Comparison of ENCODE assay signal across 9 cellular contexts in the genomic region with DNA sequence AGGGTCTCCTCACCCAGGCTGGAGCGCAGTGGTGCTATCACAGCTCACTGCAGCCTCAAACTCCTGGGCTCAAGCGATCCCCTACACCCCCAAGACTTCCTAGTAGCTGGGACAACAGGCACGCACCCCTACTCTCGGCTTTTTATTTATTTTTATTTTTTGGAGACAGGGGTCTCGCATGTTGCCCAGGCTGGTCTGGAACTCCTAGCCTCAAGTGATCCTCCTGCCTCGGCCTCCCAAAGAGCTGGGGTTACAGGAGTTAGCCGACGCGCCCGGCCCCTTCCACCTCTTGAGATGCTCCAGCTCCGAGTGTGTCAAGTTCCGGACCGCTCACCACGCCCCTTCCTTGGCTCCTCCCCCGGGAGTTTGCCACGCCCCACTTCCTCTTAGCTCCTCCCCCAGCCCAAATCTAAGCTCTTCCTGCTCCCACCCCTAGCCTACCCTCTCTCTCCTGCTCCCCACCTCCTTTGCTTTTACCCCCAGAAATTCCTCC. TPM values are rescaled to one million over a fixed set of nuclear protein-coding genes. Genes with fewer than 3 reads are reported as not detected.
DNase-seq lines count a peak whose midpoint lies in the region; ATAC-seq, FAIRE-seq and TF ChIP-seq lines count a peak whose summit lies in the region.
"Had no signal": no experiment of that assay in that cellular context is flagged by ENCODE, and none has a peak within 500 bp of the region (broad histone marks: within the 10 kb centered on the region; RNA-seq: fewer than 3 reads in every experiment).

No MANE protein-coding gene starts in this region.

- in situ Hi-C loops in GM23248 (cut with MboI) (no loop called here), HepG2 (cut with HindIII; ENCODE audit: extremely low pct_ligation_motif_present, low pct_unique_long_range_greater_than_20kb) (no loop called here)

- H3K79me2 ChIP-seq in GM23248 (ENCODE audit: insufficient read depth) = no peaks in the 10 kb centered on the region
- H3K79me2 ChIP-seq in HepG2 (ENCODE audit: insufficient read depth, low read length) = no peaks in the 10 kb centered on the region

- H3K9me2 ChIP-seq in GM23248 (ENCODE audit: insufficient read depth) = no peaks in the 10 kb centered on the region

- no TSS peak for BruUV-seq in HepG2 (replicated peaks; lab: Mats Ljungman, UMichigan)

- no peaks in the 10 kb centered on the region for H4K20me1 ChIP-seq in GM23248 (ENCODE audit: insufficient read depth)
- H4K20me1 ChIP-seq in HepG2 (ENCODE audit: insufficient read depth, low read length) = no peaks in the 10 kb centered on the region

- H3K36me3 ChIP-seq in GM23248 (ENCODE audit: low read depth) = no peaks in the 10 kb centered on the region
- H3K36me3 ChIP-seq in HepG2 (replicated peaks in 1 of 2; ENCODE audit: control insufficient read depth in 1 of 2, insufficient read depth in 2 of 2, low read length in 2 of 2) = no peaks in the 10 kb centered on the region
- H3K36me3 ChIP-seq in gastroesophageal sphincter = no peaks in the 10 kb centered on the region
- H3K36me3 ChIP-seq: upper lobe of left lung had no signal

- H3K27ac ChIP-seq in GM23248 (no peak overlapping the region), HepG2 (ENCODE audit: extremely low read length, insufficient read depth, low read length) (no peak overlapping the region), gastroesophageal sphincter (no peak overlapping the region)
- H3K27ac ChIP-seq: upper lobe of left lung had no signal

- POLR2A ChIA-PET in AG04449 (lab: Yijun Ruan, JAX) (interaction anchor here (1.0 kb wide), 1 partner anchor 46 kb away, joined by 3 read pairs; no protein-coding TSS in a partner anchor), HepG2 (lab: Yijun Ruan, JAX) (interaction anchor here (0.6 to 1.0 kb wide), 4 partner anchors 8 to 43 kb away, joined by 3 read pairs; partner anchors contain the start of genes PLOD3 and VGF)

- CTCF ChIA-PET in AG04449 (lab: Yijun Ruan, JAX) = interaction anchor here (0.9 to 6.9 kb wide), 9 partner anchors 8 to 115 kb away, joined by 3 to 76 read pairs (median 4); partner anchors contain the start of genes FIS1, VGF and ZNHIT1
- CTCF ChIA-PET in HepG2 (lab: Yijun Ruan, JAX; ENCODE audit: low intra/inter-chr PET ratio, low total read pairs) = no interaction called here

- ATAC-seq in HepG2 (no peak), gastroesophageal sphincter (no peak)

- H3K4me2 ChIP-seq in GM23248 (ENCODE audit: unreplicated experiment) = peak overlapping the region; percentile 57
- H3K4me2 ChIP-seq in HepG2 (ENCODE audit: low read depth, low read length) = peak overlapping the region; percentile 62; the same call in 1 of the 2 replicates

- H3K27me3 ChIP-seq in GM23248 (replicated peaks; ENCODE audit: insufficient read depth) = peaks cover 81% of the 10 kb centered on the region
- peaks cover 18 to 79% of the 10 kb centered on the region in 2 experiments for H3K27me3 ChIP-seq in HepG2 (ENCODE audit: control insufficient read depth in 1 of 2, insufficient read depth in 2 of 2, low read length in 2 of 2)
- peaks cover 100% of the 10 kb centered on the region for H3K27me3 ChIP-seq in gastroesophageal sphincter

- peak overlapping the region; percentile 35; the same call in 1 of the 2 replicates for H2AFZ ChIP-seq in GM23248
- H2AFZ ChIP-seq in HepG2 (ENCODE audit: low read length) = no peak overlapping the region

- TF ChIP-seq EP300 in HepG2 (IDR thresholded peaks at IDR 0.05; ENCODE audit: low read depth in 2 of 2, low read length in 2 of 2) (no peak), HepG2 (CRISPR knock-in tag; IDR thresholded peaks at IDR 0.05; ENCODE audit: borderline replicate concordance) (no peak), gastroesophageal sphincter (IDR thresholded peaks at IDR 0.05) (no peak)

- H3K4me3 ChIP-seq in AG04449 (ENCODE audit: low read depth, low read length) = peak overlapping the region; percentile 42
- peak overlapping the region; percentile 53 for H3K4me3 ChIP-seq in GM23248
- H3K4me3 ChIP-seq in HepG2 (replicated peaks in 1 of 3; ENCODE audit: insufficient read depth in 1 of 3, low read depth in 2 of 3, low read length in 3 of 3) = peak overlapping the region in 1 of 3 experiments; percentile 64; a peak in 2 of 6 replicates
- peak overlapping the region in 1 of 2 donors; percentile 11 for H3K4me3 ChIP-seq in gastroesophageal sphincter

- intact Hi-C loops in HepG2 (cut with micrococcal nuclease; ENCODE audit: unreplicated experiment) = no loop called here

- H3K4me1 ChIP-seq in GM23248 (ENCODE audit: insufficient read depth) (no peaks in the 10 kb centered on the region), HepG2 (ENCODE audit: insufficient read depth, low read length) (peaks cover 48% of the 10 kb centered on the region), gastroesophageal sphincter (peaks cover 0 to 41% (median 23%) of the 10 kb centered on the region in 3 donors)

- FAIRE-seq in RCC 7860 (lab: Jason Lieb, UNC) (no peak), HepG2 (lab: Jason Lieb, UNC) (no peak)

- H3F3A ChIP-seq in GM23248 (ENCODE audit: insufficient read depth) = no peaks in the 10 kb centered on the region

- H3K9me3 ChIP-seq in GM23248 (ENCODE audit: low read depth) (no peaks in the 10 kb centered on the region), HepG2 (ENCODE audit: low read length) (no peaks in the 10 kb centered on the region), gastroesophageal sphincter (no peaks in the 10 kb centered on the region)
- H3K9me3 ChIP-seq: upper lobe of left lung had no signal

- TF ChIP-seq POLR2A in HepG2 (IDR thresholded peaks at IDR 0.05; ENCODE audit: insufficient read depth in 1 of 2, low read depth in 2 of 2, low read length in 2 of 2) (no peak), gastroesophageal sphincter (IDR thresholded peaks at IDR 0.05) (no peak)

- TF ChIP-seq CTCF in AG04449 (IDR thresholded peaks at IDR 0.05; ENCODE audit: insufficient read depth, low read length, missing control alignments) (no peak), HepG2 (CRISPR knock-in tag; IDR thresholded peaks at IDR 0.05) (no peak), gastroesophageal sphincter (IDR thresholded peaks at IDR 0.05) (no peak)

- no peak overlapping the region for H3K9ac ChIP-seq in GM23248
- no peak overlapping the region for H3K9ac ChIP-seq in HepG2 (ENCODE audit: insufficient read depth, low read depth, low read length)

- DNase-seq in AG04449 (ENCODE audit: low read depth, low spot score) (no peak), GM23248 (peak; percentile 78), RCC 7860 (ENCODE audit: low spot score) (peak; percentile 19), HepG2 (ENCODE audit: low spot score) (no peak), inferior parietal cortex (ENCODE audit: extremely low spot score) (no peak), NCI-H187 treated with DMSO at 0.1 percent for 48 hours (lab: John Stamatoyannopoulos, UW) (no peak)
- peak; percentile 60 for DNase-seq in activated naive CD4-positive, alpha-beta T cell treated with Interleukin-2 at 50 U/mL for 16 hours

- TF ChIP-seq RAD21 in HepG2 (CRISPR knock-in tag; IDR thresholded peaks at IDR 0.05) = no peak

- WGBS in GM23248 (ENCODE audit: low coverage in 1 of 2, low lambda C conversion rate in 2 of 2, missing lambda C conversion rate in 2 of 2), 2 experiments = 6% methylated on average over 16 of the region's 16 CpGs
- 44% methylated on average over 16 of the region's 16 CpGs for WGBS in HepG2 (ENCODE audit: low lambda C conversion rate)
- 6 to 12% methylated on average over 10 to 16 of the region's 16 CpGs for WGBS in gastroesophageal sphincter (ENCODE audit: low coverage in 1 of 2), 2 donors

RNA-seq across cellular contexts. Expression of gene NAT16, which starts 6.3 kb away (rescaled TPM):
- total RNA-seq in GM23248 (2014; rRNA removed; shearing (Covaris generic)) = not detected in 2 replicates
- polyA plus RNA-seq in GM23248 (2016; fragmentation: Nextera tagmentation; extraction: Ambion mirVana) (not detected in 2 replicates), HepG2 (2011; rRNA removed) (0.04 TPM in 1 of 2 replicates, not detected in the other)
- total RNA-seq in HepG2 (2016; rRNA removed; fragmentation: Illumina TruSeq; extraction: Trizol) (not detected in 2 replicates), gastroesophageal sphincter (not detected)
- total RNA-seq in HepG2 (2016; cell fraction: cytosol; rRNA removed; fragmentation: Illumina TruSeq; extraction: Trizol; ENCODE audit: low read depth) = not detected in 2 replicates
- total RNA-seq in HepG2 (2016; cell fraction: insoluble cytoplasmic fraction; rRNA removed; fragmentation: Illumina TruSeq; extraction: Trizol) = not detected in 2 replicates
- total RNA-seq in HepG2 (2016; cell fraction: membrane; rRNA removed; fragmentation: Illumina TruSeq; extraction: Trizol) = not detected in 2 replicates
- total RNA-seq in HepG2 (2016; cell fraction: nucleus; rRNA removed; fragmentation: Illumina TruSeq; extraction: Trizol) = not detected in 2 replicates
- 0.04 and 0.05 TPM in 2 replicates for polyA plus RNA-seq in HepG2 (2011; cell fraction: cytosol; rRNA removed)
- polyA plus RNA-seq in HepG2 (2011; cell fraction: nucleus; rRNA removed) = 0.24 and 0.34 TPM in 2 replicates
- 0.12 TPM in 1 of 2 replicates, not detected in the other for polyA plus RNA-seq in HepG2 (2012)
- not detected in 2 replicates for polyA plus RNA-seq in HepG2 (2016; cell fraction: cytosol; fragmentation: Illumina TruSeq; extraction: Trizol; ENCODE audit: low read depth)
- not detected in 2 replicates for polyA plus RNA-seq in HepG2 (2016; cell fraction: insoluble cytoplasmic fraction; fragmentation: Illumina TruSeq; extraction: Trizol; ENCODE audit: low read depth)
- polyA plus RNA-seq in HepG2 (2016; cell fraction: membrane; fragmentation: Illumina TruSeq; extraction: Trizol; ENCODE audit: low read depth) = not detected in 2 replicates
- not detected in 2 replicates for polyA plus RNA-seq in HepG2 (2016; cell fraction: nucleus; fragmentation: Illumina TruSeq; extraction: Trizol; ENCODE audit: insufficient read depth, low read depth)
- polyA minus RNA-seq in HepG2 (2011; rRNA and poly(A)+ RNA removed; ENCODE audit: low replicate concordance) = not detected in 2 replicates
- not detected in 2 replicates for polyA minus RNA-seq in HepG2 (2011; cell fraction: cytosol; rRNA and poly(A)+ RNA removed)
- polyA minus RNA-seq in HepG2 (2011; cell fraction: nucleus; rRNA and poly(A)+ RNA removed) = not detected in 2 replicates
- total RNA-seq: upper lobe of left lung had no signal

RNA-seq across cellular contexts. Expression of gene VGF, which starts 8.4 kb away (rescaled TPM):
- 0.89 TPM in 1 of 2 replicates, not detected in the other for total RNA-seq in GM23248 (2014; rRNA removed; shearing (Covaris generic))
- polyA plus RNA-seq in GM23248 (2016; fragmentation: Nextera tagmentation; extraction: Ambion mirVana) (0.11 TPM in 1 of 2 replicates, not detected in the other), HepG2 (2011; rRNA removed) (0.12 and 0.21 TPM in 2 replicates)
- total RNA-seq in HepG2 (2016; rRNA removed; fragmentation: Illumina TruSeq; extraction: Trizol) (0.10 and 0.46 TPM in 2 replicates), gastroesophageal sphincter (under 1 TPM in 2 of 4 donors, not detected in 2; 0.25 to 0.27 TPM)
- total RNA-seq in HepG2 (2016; cell fraction: cytosol; rRNA removed; fragmentation: Illumina TruSeq; extraction: Trizol; ENCODE audit: low read depth) = 0.18 TPM in 1 of 2 replicates, not detected in the other
- 0.52 TPM in 1 of 2 replicates, not detected in the other for total RNA-seq in HepG2 (2016; cell fraction: insoluble cytoplasmic fraction; rRNA removed; fragmentation: Illumina TruSeq; extraction: Trizol)
- 0.10 and 0.15 TPM in 2 replicates for total RNA-seq in HepG2 (2016; cell fraction: membrane; rRNA removed; fragmentation: Illumina TruSeq; extraction: Trizol)
- 0.44 and 0.78 TPM in 2 replicates for total RNA-seq in HepG2 (2016; cell fraction: nucleus; rRNA removed; fragmentation: Illumina TruSeq; extraction: Trizol)
- polyA plus RNA-seq in HepG2 (2011; cell fraction: cytosol; rRNA removed) = 0.12 and 0.23 TPM in 2 replicates
- 0.40 and 0.96 TPM in 2 replicates for polyA plus RNA-seq in HepG2 (2011; cell fraction: nucleus; rRNA removed)
- polyA plus RNA-seq in HepG2 (2012) = 0.09 and 0.31 TPM in 2 replicates
- 0.06 and 0.09 TPM in 2 replicates for polyA plus RNA-seq in HepG2 (2016; cell fraction: cytosol; fragmentation: Illumina TruSeq; extraction: Trizol; ENCODE audit: low read depth)
- 0.15 and 0.16 TPM in 2 replicates for polyA plus RNA-seq in HepG2 (2016; cell fraction: insoluble cytoplasmic fraction; fragmentation: Illumina TruSeq; extraction: Trizol; ENCODE audit: low read depth)
- 0.08 TPM in 1 of 2 replicates, not detected in the other for polyA plus RNA-seq in HepG2 (2016; cell fraction: membrane; fragmentation: Illumina TruSeq; extraction: Trizol; ENCODE audit: low read depth)
- polyA plus RNA-seq in HepG2 (2016; cell fraction: nucleus; fragmentation: Illumina TruSeq; extraction: Trizol; ENCODE audit: insufficient read depth, low read depth) = 0.99 and 1.4 TPM in 2 replicates
- 0.14 and 0.16 TPM in 2 replicates for polyA minus RNA-seq in HepG2 (2011; rRNA and poly(A)+ RNA removed; ENCODE audit: low replicate concordance)
- polyA minus RNA-seq in HepG2 (2011; cell fraction: cytosol; rRNA and poly(A)+ RNA removed) = 0.69 and 0.88 TPM in 2 replicates
- not detected in 2 replicates for polyA minus RNA-seq in HepG2 (2011; cell fraction: nucleus; rRNA and poly(A)+ RNA removed)

RNA-seq across cellular contexts. Expression of gene AP1S1, which starts 19.5 kb away (rescaled TPM):
- 198 and 236 TPM in 2 replicates for total RNA-seq in GM23248 (2014; rRNA removed; shearing (Covaris generic))
- polyA plus RNA-seq in GM23248 (2016; fragmentation: Nextera tagmentation; extraction: Ambion mirVana) (37.4 and 38.2 TPM in 2 replicates), HepG2 (2011; rRNA removed) (65.2 and 68.1 TPM in 2 replicates)
- total RNA-seq in HepG2 (2016; rRNA removed; fragmentation: Illumina TruSeq; extraction: Trizol) (57.5 and 77.9 TPM in 2 replicates), gastroesophageal sphincter (10 to 100 TPM; 21.9 to 69.5 (median 34.3) TPM)
- 12.5 and 16.2 TPM in 2 replicates for total RNA-seq in HepG2 (2016; cell fraction: cytosol; rRNA removed; fragmentation: Illumina TruSeq; extraction: Trizol; ENCODE audit: low read depth)
- 61.5 and 77.2 TPM in 2 replicates for total RNA-seq in HepG2 (2016; cell fraction: insoluble cytoplasmic fraction; rRNA removed; fragmentation: Illumina TruSeq; extraction: Trizol)
- 27.8 and 28.9 TPM in 2 replicates for total RNA-seq in HepG2 (2016; cell fraction: membrane; rRNA removed; fragmentation: Illumina TruSeq; extraction: Trizol)
- total RNA-seq in HepG2 (2016; cell fraction: nucleus; rRNA removed; fragmentation: Illumina TruSeq; extraction: Trizol) = 21.6 and 22.0 TPM in 2 replicates
- polyA plus RNA-seq in HepG2 (2011; cell fraction: cytosol; rRNA removed) = 72.3 and 73.9 TPM in 2 replicates
- polyA plus RNA-seq in HepG2 (2011; cell fraction: nucleus; rRNA removed) = 36.3 and 39.1 TPM in 2 replicates
- polyA plus RNA-seq in HepG2 (2012) = 37.2 and 44.1 TPM in 2 replicates
- polyA plus RNA-seq in HepG2 (2016; cell fraction: cytosol; fragmentation: Illumina TruSeq; extraction: Trizol; ENCODE audit: low read depth) = 12.3 and 17.5 TPM in 2 replicates
- polyA plus RNA-seq in HepG2 (2016; cell fraction: insoluble cytoplasmic fraction; fragmentation: Illumina TruSeq; extraction: Trizol; ENCODE audit: low read depth) = 79.7 and 84.4 TPM in 2 replicates
- 20.4 and 24.4 TPM in 2 replicates for polyA plus RNA-seq in HepG2 (2016; cell fraction: membrane; fragmentation: Illumina TruSeq; extraction: Trizol; ENCODE audit: low read depth)
- 37.5 and 48.7 TPM in 2 replicates for polyA plus RNA-seq in HepG2 (2016; cell fraction: nucleus; fragmentation: Illumina TruSeq; extraction: Trizol; ENCODE audit: insufficient read depth, low read depth)
- polyA minus RNA-seq in HepG2 (2011; rRNA and poly(A)+ RNA removed; ENCODE audit: low replicate concordance) = 27.0 and 72.1 TPM in 2 replicates
- polyA minus RNA-seq in HepG2 (2011; cell fraction: cytosol; rRNA and poly(A)+ RNA removed) = 13.5 and 15.9 TPM in 2 replicates
- 6.6 and 8.1 TPM in 2 replicates for polyA minus RNA-seq in HepG2 (2011; cell fraction: nucleus; rRNA and poly(A)+ RNA removed)

RNA-seq across cellular contexts. Expression of gene MOGAT3, which starts 27.0 kb away (rescaled TPM):
- total RNA-seq in GM23248 (2014; rRNA removed; shearing (Covaris generic)) = not detected in 2 replicates
- polyA plus RNA-seq in GM23248 (2016; fragmentation: Nextera tagmentation; extraction: Ambion mirVana) (not detected in 2 replicates), HepG2 (2011; rRNA removed) (30.5 and 39.2 TPM in 2 replicates)
- total RNA-seq in HepG2 (2016; rRNA removed; fragmentation: Illumina TruSeq; extraction: Trizol) (5.5 and 22.5 TPM in 2 replicates), gastroesophageal sphincter (not detected)
- 4.9 TPM in 2 replicates for total RNA-seq in HepG2 (2016; cell fraction: cytosol; rRNA removed; fragmentation: Illumina TruSeq; extraction: Trizol; ENCODE audit: low read depth)
- total RNA-seq in HepG2 (2016; cell fraction: insoluble cytoplasmic fraction; rRNA removed; fragmentation: Illumina TruSeq; extraction: Trizol) = 5.7 and 22.7 TPM in 2 replicates
- total RNA-seq in HepG2 (2016; cell fraction: membrane; rRNA removed; fragmentation: Illumina TruSeq; extraction: Trizol) = 4.8 and 5.0 TPM in 2 replicates
- total RNA-seq in HepG2 (2016; cell fraction: nucleus; rRNA removed; fragmentation: Illumina TruSeq; extraction: Trizol) = 38.2 and 46.4 TPM in 2 replicates
- polyA plus RNA-seq in HepG2 (2011; cell fraction: cytosol; rRNA removed) = 16.6 and 17.2 TPM in 2 replicates
- 82.9 and 84.5 TPM in 2 replicates for polyA plus RNA-seq in HepG2 (2011; cell fraction: nucleus; rRNA removed)
- 17.1 and 24.2 TPM in 2 replicates for polyA plus RNA-seq in HepG2 (2012)
- polyA plus RNA-seq in HepG2 (2016; cell fraction: cytosol; fragmentation: Illumina TruSeq; extraction: Trizol; ENCODE audit: low read depth) = 1.8 and 2.5 TPM in 2 replicates
- polyA plus RNA-seq in HepG2 (2016; cell fraction: insoluble cytoplasmic fraction; fragmentation: Illumina TruSeq; extraction: Trizol; ENCODE audit: low read depth) = 5.6 and 6.9 TPM in 2 replicates
- 2.9 and 3.0 TPM in 2 replicates for polyA plus RNA-seq in HepG2 (2016; cell fraction: membrane; fragmentation: Illumina TruSeq; extraction: Trizol; ENCODE audit: low read depth)
- polyA plus RNA-seq in HepG2 (2016; cell fraction: nucleus; fragmentation: Illumina TruSeq; extraction: Trizol; ENCODE audit: insufficient read depth, low read depth) = 38.7 and 42.5 TPM in 2 replicates
- 121 TPM in 1 of 2 replicates, not detected in the other for polyA minus RNA-seq in HepG2 (2011; rRNA and poly(A)+ RNA removed; ENCODE audit: low replicate concordance)
- polyA minus RNA-seq in HepG2 (2011; cell fraction: cytosol; rRNA and poly(A)+ RNA removed) = 14.9 and 15.6 TPM in 2 replicates
- polyA minus RNA-seq in HepG2 (2011; cell fraction: nucleus; rRNA and poly(A)+ RNA removed) = 233 and 284 TPM in 2 replicates
- total RNA-seq: upper lobe of left lung had no signal

RNA-seq across cellular contexts. Expression of gene PLOD3, which starts 43.6 kb away (rescaled TPM):
- 126 and 149 TPM in 2 replicates for total RNA-seq in GM23248 (2014; rRNA removed; shearing (Covaris generic))
- 189 and 190 TPM in 2 replicates for polyA plus RNA-seq in GM23248 (2016; fragmentation: Nextera tagmentation; extraction: Ambion mirVana)
- 22.2 and 67.4 TPM in 2 replicates for total RNA-seq in HepG2 (2016; rRNA removed; fragmentation: Illumina TruSeq; extraction: Trizol)
- total RNA-seq in HepG2 (2016; cell fraction: cytosol; rRNA removed; fragmentation: Illumina TruSeq; extraction: Trizol; ENCODE audit: low read depth) = 23.9 and 25.4 TPM in 2 replicates
- total RNA-seq in HepG2 (2016; cell fraction: insoluble cytoplasmic fraction; rRNA removed; fragmentation: Illumina TruSeq; extraction: Trizol) = 20.2 and 72.6 TPM in 2 replicates
- 24.4 and 25.4 TPM in 2 replicates for total RNA-seq in HepG2 (2016; cell fraction: membrane; rRNA removed; fragmentation: Illumina TruSeq; extraction: Trizol)
- total RNA-seq in HepG2 (2016; cell fraction: nucleus; rRNA removed; fragmentation: Illumina TruSeq; extraction: Trizol) = 63.9 and 86.6 TPM in 2 replicates
- polyA plus RNA-seq in HepG2 (2011; rRNA removed) = 65.8 and 69.0 TPM in 2 replicates
- polyA plus RNA-seq in HepG2 (2011; cell fraction: cytosol; rRNA removed) = 46.3 and 69.3 TPM in 2 replicates
- 162 and 195 TPM in 2 replicates for polyA plus RNA-seq in HepG2 (2011; cell fraction: nucleus; rRNA removed)
- polyA plus RNA-seq in HepG2 (2012) = 53.0 and 94.8 TPM in 2 replicates
- polyA plus RNA-seq in HepG2 (2016; cell fraction: cytosol; fragmentation: Illumina TruSeq; extraction: Trizol; ENCODE audit: low read depth) = 12.2 and 13.8 TPM in 2 replicates
- polyA plus RNA-seq in HepG2 (2016; cell fraction: insoluble cytoplasmic fraction; fragmentation: Illumina TruSeq; extraction: Trizol; ENCODE audit: low read depth) = 27.9 and 38.5 TPM in 2 replicates
- polyA plus RNA-seq in HepG2 (2016; cell fraction: membrane; fragmentation: Illumina TruSeq; extraction: Trizol; ENCODE audit: low read depth) = 21.2 and 23.4 TPM in 2 replicates
- polyA plus RNA-seq in HepG2 (2016; cell fraction: nucleus; fragmentation: Illumina TruSeq; extraction: Trizol; ENCODE audit: insufficient read depth, low read depth) = 217 and 227 TPM in 2 replicates
- 44.4 and 96.8 TPM in 2 replicates for polyA minus RNA-seq in HepG2 (2011; rRNA and poly(A)+ RNA removed; ENCODE audit: low replicate concordance)
- polyA minus RNA-seq in HepG2 (2011; cell fraction: cytosol; rRNA and poly(A)+ RNA removed) = 55.0 and 69.8 TPM in 2 replicates
- 37.7 and 50.2 TPM in 2 replicates for polyA minus RNA-seq in HepG2 (2011; cell fraction: nucleus; rRNA and poly(A)+ RNA removed)
- 10 to 100 TPM; 35.0 to 51.3 (median 43.6) TPM for total RNA-seq in gastroesophageal sphincter

Comparison
In these comparisons a context has a peak if more than half of its experiments do, and no peak if none do; other contexts are left out.
1. DNase-seq: peak in GM23248 (single experiment), RCC 7860 (single experiment) and activated naive CD4-positive, alpha-beta T cell treated with Interleukin-2 at 50 U/mL for 16 hours (single experiment); none in AG04449 (single experiment), HepG2 (single experiment), inferior parietal cortex (single experiment) and NCI-H187 treated with DMSO at 0.1 percent for 48 hours (single experiment).